In genomic region chr5:54296386-54296785, GRCh38 we compare ENCODE assay signal across 1 cellular context.
TF ChIP-seq lines count a peak whose summit lies in the region.

No MANE protein-coding gene starts in this region.

TF ChIP-seq in H1, 55 proteins besides CTCF, POLR2A, EP300 and RAD21 (continued from another document):
- no peak for TF ChIP-seq NRF1 (IDR thresholded peaks at IDR 0.05; ENCODE audit: low read depth, low read length)
